In the genomic region with DNA sequence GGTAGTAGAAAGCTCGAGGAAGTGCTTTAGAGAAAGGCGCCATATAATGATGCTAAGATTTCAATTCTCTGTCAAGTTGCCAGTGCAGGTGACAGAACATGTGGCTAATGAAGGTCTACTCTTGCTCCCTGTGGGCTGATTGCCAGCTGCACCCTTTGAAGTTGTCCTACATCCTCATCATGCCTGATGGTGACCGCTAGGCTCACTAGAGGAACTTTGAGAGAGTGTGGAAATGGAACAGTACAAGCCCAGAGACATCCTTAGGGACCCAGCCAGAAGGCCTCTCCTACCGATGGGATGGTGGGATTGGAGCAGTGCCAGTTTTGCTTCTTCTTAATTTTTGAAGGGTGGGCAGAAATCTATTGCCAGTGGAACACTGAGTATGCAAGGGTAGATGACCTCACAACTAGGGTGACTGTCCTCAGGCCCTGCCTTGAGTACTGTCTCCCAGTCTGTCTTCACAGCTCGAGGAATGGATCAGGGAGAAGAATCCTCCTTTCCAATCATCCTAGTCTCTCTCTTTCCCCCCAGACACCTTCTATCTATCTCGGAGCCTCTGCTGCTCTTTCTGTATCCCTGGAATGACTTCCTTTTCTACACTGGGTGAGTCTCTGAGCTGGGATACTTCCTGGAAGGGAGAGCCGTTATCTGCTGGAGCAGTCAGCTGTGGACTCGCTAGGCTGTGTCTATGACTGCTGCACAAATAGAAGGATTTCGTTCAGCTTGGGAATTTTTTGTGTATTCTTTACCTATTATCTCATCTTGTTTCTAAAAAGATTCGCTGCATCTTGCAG, we compare ENCODE assay signal across 12 cellular contexts. TPM values are rescaled to one million over a fixed set of nuclear protein-coding genes. Genes with fewer than 3 reads are reported as not detected.
DNase-seq lines count a peak whose midpoint lies in the region; TF ChIP-seq lines count a peak whose summit lies in the region.
"Had no signal": no experiment of that assay in that cellular context is flagged by ENCODE, and none has a peak within 500 bp of the region (broad histone marks: within the 10 kb centered on the region; RNA-seq: fewer than 3 reads in every experiment).

No MANE protein-coding gene starts in this region.

- peaks cover 14% of the 10 kb centered on the region for H3K27me3 ChIP-seq in brain microvascular endothelial cell (replicated peaks)
- H3K27me3 ChIP-seq: thyroid gland had no signal

- H3K36me3 Mint-ChIP-seq in endothelial cell (ENCODE audit: low read depth, unreplicated experiment) (no peaks in the 10 kb centered on the region), osteocyte (ENCODE audit: unreplicated experiment) (no peaks in the 10 kb centered on the region)

- H3K27ac Mint-ChIP-seq in endothelial cell (ENCODE audit: unreplicated experiment) (peak overlapping the region; percentile 25), osteocyte (ENCODE audit: unreplicated experiment) (no peak overlapping the region)
- H3K27ac Mint-ChIP-seq: activated CD4-positive, alpha-beta memory T cell treated with anti-CD3 and anti-CD28 coated beads, Interleukin-2, amount 10 ng/mL, durations not matched to agents 7 days and 5 days had no signal

- H3K9me3 Mint-ChIP-seq in endothelial cell (ENCODE audit: unreplicated experiment), result no peaks in the 10 kb centered on the region
- H3K9me3 Mint-ChIP-seq in osteocyte (ENCODE audit: unreplicated experiment), result no peaks in the 10 kb centered on the region
- H3K9me3 Mint-ChIP-seq: activated CD4-positive, alpha-beta memory T cell treated with anti-CD3 and anti-CD28 coated beads, Interleukin-2, amount 10 ng/mL, durations not matched to agents 7 days and 5 days; central memory CD8-positive, alpha-beta T cell had no signal

- H3K4me1 Mint-ChIP-seq in endothelial cell (ENCODE audit: unreplicated experiment) (peaks cover 50% of the 10 kb centered on the region), osteocyte (ENCODE audit: unreplicated experiment) (peaks cover 10% of the 10 kb centered on the region)
- H3K4me1 Mint-ChIP-seq: central memory CD8-positive, alpha-beta T cell had no signal

- no peak overlapping the region for H3K27ac ChIP-seq in brain microvascular endothelial cell
- H3K27ac ChIP-seq: 22Rv1, thyroid gland had no signal

- H3K36me3 ChIP-seq in brain microvascular endothelial cell (replicated peaks), result no peaks in the 10 kb centered on the region
- H3K36me3 ChIP-seq: thyroid gland had no signal

- no peak for TF ChIP-seq CTCF in endothelial cell (IDR thresholded peaks at IDR 0.05; ENCODE audit: unreplicated experiment)
- no peak for TF ChIP-seq CTCF in osteocyte (IDR thresholded peaks at IDR 0.05)
- TF ChIP-seq CTCF in GM20000 (IDR thresholded peaks at IDR 0.05; ENCODE audit: extremely low read depth, missing control alignments), result no peak
- no peak for TF ChIP-seq CTCF in brain microvascular endothelial cell (IDR thresholded peaks at IDR 0.05; ENCODE audit: low read depth, low read length, missing control alignments)

- H3K4me3 Mint-ChIP-seq in endothelial cell (ENCODE audit: unreplicated experiment), result no peak overlapping the region
- no peak overlapping the region for H3K4me3 Mint-ChIP-seq in osteocyte (ENCODE audit: unreplicated experiment)
- H3K4me3 Mint-ChIP-seq: activated CD4-positive, alpha-beta memory T cell treated with anti-CD3 and anti-CD28 coated beads, Interleukin-2, amount 10 ng/mL, durations not matched to agents 7 days and 5 days; central memory CD8-positive, alpha-beta T cell had no signal

- DNase-seq in DMS 273 (lab: John Stamatoyannopoulos, UW; ENCODE audit: unreplicated experiment) (peak; percentile 15), DMS 273 treated with DMSO at 0.1 percent for 48 hours (lab: John Stamatoyannopoulos, UW) (no peak), NCI-H510A treated with DMSO at 0.1 percent for 48 hours (lab: John Stamatoyannopoulos, UW) (peak; percentile 77), endothelial cell (ENCODE audit: low spot score) (no peak), osteocyte (ENCODE audit: extremely low spot score, unreplicated experiment) (peak; percentile 23), GM20000 (ENCODE audit: low spot score) (no peak), brain microvascular endothelial cell (no peak)
- no peak for DNase-seq in stimulated activated naive CD4-positive, alpha-beta T cell (lab: John Stamatoyannopoulos, UW)

- in situ Hi-C loops in brain microvascular endothelial cell (cut with HindIII; ENCODE audit: low pct_ligation_motif_present, low sequenced_read_pairs), result loop anchor here (25.0 kb wide), 1 partner anchor 425 kb away; no protein-coding TSS in a partner anchor

- H3K27me3 Mint-ChIP-seq in endothelial cell (ENCODE audit: unreplicated experiment) (no peaks in the 10 kb centered on the region), osteocyte (ENCODE audit: unreplicated experiment) (peaks cover 23% of the 10 kb centered on the region)

- H3K4me3 ChIP-seq in brain microvascular endothelial cell (ENCODE audit: low read depth, low read length), result no peak overlapping the region
- H3K4me3 ChIP-seq: thyroid gland had no signal

RNA-seq across cellular contexts. Expression of gene LGALSL, which starts 33.5 kb away (rescaled TPM):
- total RNA-seq in endothelial cell (ENCODE audit: unreplicated experiment), result 30.2 TPM
- 7.4 and 9.5 TPM in 2 replicates for total RNA-seq in osteocyte

RNA-seq across cellular contexts. Expression of gene AFTPH, which starts 36.7 kb away (rescaled TPM):
- total RNA-seq in endothelial cell (ENCODE audit: unreplicated experiment) (13.1 TPM), osteocyte (15.5 and 16.9 TPM in 2 replicates)

Comparison
In these comparisons a context has a peak if more than half of its experiments do, and no peak if none do; other contexts are left out.
1. DNase-seq: peak in DMS 273 (single experiment), NCI-H510A treated with DMSO at 0.1 percent for 48 hours (single experiment) and osteocyte (single experiment); none in DMS 273 treated with DMSO at 0.1 percent for 48 hours (single experiment), endothelial cell (single experiment), stimulated activated naive CD4-positive, alpha-beta T cell (0 of 6), GM20000 (single experiment) and brain microvascular endothelial cell (single experiment).